19 cellular contexts compared by ENCODE assay signal in the genomic region with DNA sequence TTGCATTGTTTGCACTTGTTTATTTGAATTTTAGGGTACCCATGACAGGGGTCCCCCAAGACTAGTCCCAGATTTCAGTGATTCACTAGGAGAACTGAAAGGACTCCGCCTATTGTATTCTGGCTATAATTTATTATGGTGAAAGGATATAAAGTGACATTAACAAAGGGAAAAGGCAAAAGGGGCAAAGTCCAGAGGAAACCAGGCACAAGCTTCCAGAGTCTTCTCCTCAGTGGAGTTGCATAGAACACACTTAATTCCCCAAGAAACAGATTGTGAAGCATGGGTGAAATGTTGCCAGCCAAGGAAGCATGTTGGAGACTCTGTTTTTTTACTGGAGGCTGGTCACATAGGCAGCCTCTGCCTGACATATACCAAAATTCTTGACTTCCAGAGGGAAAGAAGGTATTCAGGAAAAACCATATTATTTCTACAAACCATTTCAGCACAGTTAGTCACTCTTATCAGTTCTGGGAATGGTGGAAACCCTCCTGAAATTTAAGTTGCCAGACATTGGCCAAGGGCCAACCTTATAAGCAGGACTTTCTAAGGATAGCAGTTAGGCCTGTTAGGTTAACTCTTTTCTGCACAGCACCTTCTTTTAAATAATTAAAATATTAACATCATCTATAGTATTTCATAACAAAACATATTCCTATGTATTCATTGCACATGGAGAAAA.
DNase-seq lines count a peak whose midpoint lies in the region; ATAC-seq and TF ChIP-seq lines count a peak whose summit lies in the region.
"Had no signal": no experiment of that assay in that cellular context is flagged by ENCODE, and none has a peak within 500 bp of the region (broad histone marks: within the 10 kb centered on the region; RNA-seq: fewer than 3 reads in every experiment).

No MANE protein-coding gene starts in this region.

- H4K20me1 ChIP-seq in GM23248 (ENCODE audit: insufficient read depth) (no peaks in the 10 kb centered on the region), fibroblast of lung (ENCODE audit: control insufficient read depth, extremely low read depth, insufficient read depth, low read length) (no peaks in the 10 kb centered on the region)

- H3K36me3 Mint-ChIP-seq in stimulated activated naive B cell treated with anti-CD40 and anti-IgM and Interleukin-4, amounts not matched to agents 10 μg/mL and 1 μg/mL and 100 μg/mL, for 72 hours, result peaks cover 28 to 31% of the 10 kb centered on the region in 2 donors

- WGBS in GM23248 (ENCODE audit: low coverage in 1 of 2, low lambda C conversion rate in 2 of 2, missing lambda C conversion rate in 2 of 2), 2 experiments, result 36 to 54% methylated on average over 1 of the region's 1 CpG
- WGBS in right lobe of liver (ENCODE audit: insufficient coverage, low coverage, low lambda C conversion rate, missing lambda C conversion rate), result 82% methylated on average over 1 of the region's 1 CpG

- in situ Hi-C loops in GM23248 (cut with MboI), result no loop called here

- H3K79me2 ChIP-seq in GM23248 (ENCODE audit: insufficient read depth) (no peaks in the 10 kb centered on the region), fibroblast of lung (ENCODE audit: control insufficient read depth, insufficient read depth, low read length) (no peaks in the 10 kb centered on the region)

- no peak overlapping the region for H3K27ac Mint-ChIP-seq in stimulated activated naive B cell treated with anti-CD40 and anti-IgM and Interleukin-4, amounts not matched to agents 10 μg/mL and 1 μg/mL and 100 μg/mL, for 72 hours

- ATAC-seq in right lobe of liver (peak; percentile 11 to 65 (median 25)), GM19351 (IDR thresholded peaks at IDR 0.05; ENCODE audit: unreplicated experiment) (no peak), esophagus mucosa (no peak)
- no peak for ATAC-seq in stimulated activated naive B cell treated with anti-CD40 and anti-IgM and Interleukin-4, amounts not matched to agents 10 μg/mL and 1 μg/mL and 100 μg/mL, for 72 hours (replicated peaks)

- H3K27ac ChIP-seq in GM23248 (no peak overlapping the region), fibroblast of lung (ENCODE audit: insufficient read depth, low read length) (no peak overlapping the region), right lobe of liver (no peak overlapping the region)
- H3K27ac ChIP-seq: C4-2B, Peyer's patch, SJCRH30 had no signal

- H3K27me3 ChIP-seq in GM23248 (replicated peaks; ENCODE audit: insufficient read depth), result no peaks in the 10 kb centered on the region
- H3K27me3 ChIP-seq in adipocyte (replicated peaks; ENCODE audit: control insufficient read depth, insufficient read depth, low read length), result no peaks in the 10 kb centered on the region
- H3K27me3 ChIP-seq in fibroblast of lung (ENCODE audit: control insufficient read depth, insufficient read depth, low read length), result no peaks in the 10 kb centered on the region
- H3K27me3 ChIP-seq in right lobe of liver, result no peaks in the 10 kb centered on the region
- H3K27me3 ChIP-seq: Peyer's patch, SJCRH30 had no signal

- TF ChIP-seq POLR2A in right lobe of liver (IDR thresholded peaks at IDR 0.05), result no peak

- H3K4me2 ChIP-seq in GM23248 (ENCODE audit: unreplicated experiment) (no peak overlapping the region), fibroblast of lung (ENCODE audit: extremely low read depth, insufficient read depth, low read length) (no peak overlapping the region)

- TF ChIP-seq CTCF in fibroblast of lung (conservative IDR thresholded peaks at IDR 0.05 in 1 of 2, IDR thresholded peaks at IDR 0.05 in 1 of 2; ENCODE audit: low read depth in 1 of 2, low read length in 2 of 2) (no peak), right lobe of liver (IDR thresholded peaks at IDR 0.05) (no peak)

- H2AFZ ChIP-seq in GM23248, result no peak overlapping the region
- H2AFZ ChIP-seq in fibroblast of lung (ENCODE audit: low read length), result no peak overlapping the region

- H3K9me3 ChIP-seq in GM23248 (ENCODE audit: low read depth), result no peaks in the 10 kb centered on the region
- no peaks in the 10 kb centered on the region for H3K9me3 ChIP-seq in adipocyte (ENCODE audit: control insufficient read depth, low read length)
- H3K9me3 ChIP-seq in fibroblast of lung (ENCODE audit: control insufficient read depth, insufficient read depth, low read depth, low read length), result no peaks in the 10 kb centered on the region
- H3K9me3 ChIP-seq in right lobe of liver, result no peaks in the 10 kb centered on the region
- H3K9me3 ChIP-seq: Peyer's patch, SJCRH30 had no signal

- H3K4me1 Mint-ChIP-seq in stimulated activated naive B cell treated with anti-CD40 and anti-IgM and Interleukin-4, amounts not matched to agents 10 μg/mL and 1 μg/mL and 100 μg/mL, for 72 hours, result peaks cover 10 to 17% of the 10 kb centered on the region in 2 donors

- DNase-seq in GM23248 (peak; percentile 17), adipocyte (ENCODE audit: low read depth) (peak; percentile 12), fibroblast of lung (ENCODE audit: low read depth in 2 of 2) (peak; percentile 35 to 71), right lobe of liver (no peak), NCI-H1048 (lab: John Stamatoyannopoulos, UW) (no peak)
- DNase-seq in stimulated activated naive B cell treated with anti-CD40 and anti-IgM and Interleukin-4, amounts not matched to agents 10 μg/mL and 1 μg/mL and 100 μg/mL, for 72 hours, result no peak
- DNase-seq: CD8-positive, alpha-beta memory T cell; GF-D8; H7; KG1; NCI-H1105 treated with DMSO at 0.1 percent for 48 hours; NCI-H2029 treated with DMSO at 0.1 percent for 48 hours; NCI-H524 treated with DMSO at 0.1 percent for 48 hours; NCI-H82; Peyer's patch; SJCRH30 had no signal

- no peaks in the 10 kb centered on the region for H3K27me3 Mint-ChIP-seq in stimulated activated naive B cell treated with anti-CD40 and anti-IgM and Interleukin-4, amounts not matched to agents 10 μg/mL and 1 μg/mL and 100 μg/mL, for 72 hours
- H3K27me3 Mint-ChIP-seq: CD8-positive, alpha-beta memory T cell had no signal

- peaks cover 9% of the 10 kb centered on the region for H3F3A ChIP-seq in GM23248 (ENCODE audit: insufficient read depth)

- H3K9ac ChIP-seq in GM23248, result no peak overlapping the region
- H3K9ac ChIP-seq in adipocyte (ENCODE audit: low read length), result no peak overlapping the region
- H3K9ac ChIP-seq in fibroblast of lung (ENCODE audit: insufficient read depth, low read length), result no peak overlapping the region

- no peak overlapping the region for H3K4me3 ChIP-seq in GM23248
- H3K4me3 ChIP-seq in adipocyte (ENCODE audit: low read length), result no peak overlapping the region
- H3K4me3 ChIP-seq in fibroblast of lung (replicated peaks in 1 of 4; ENCODE audit: control extremely low read depth in 1 of 4, insufficient read depth in 1 of 4, low read depth in 3 of 4, low read length in 4 of 4), result no peak overlapping the region
- H3K4me3 ChIP-seq in right lobe of liver, result no peak overlapping the region
- H3K4me3 ChIP-seq: Peyer's patch, SJCRH30 had no signal

- H3K9me2 ChIP-seq in GM23248 (ENCODE audit: insufficient read depth), result no peaks in the 10 kb centered on the region

- no peak overlapping the region for H3K4me3 Mint-ChIP-seq in stimulated activated naive B cell treated with anti-CD40 and anti-IgM and Interleukin-4, amounts not matched to agents 10 μg/mL and 1 μg/mL and 100 μg/mL, for 72 hours
- H3K4me3 Mint-ChIP-seq: CD8-positive, alpha-beta memory T cell had no signal

- H3K4me1 ChIP-seq in GM23248 (ENCODE audit: insufficient read depth) (peaks cover 9% of the 10 kb centered on the region), adipocyte (ENCODE audit: control insufficient read depth, insufficient read depth, low read length) (no peaks in the 10 kb centered on the region), fibroblast of lung (ENCODE audit: control insufficient read depth, extremely low read depth, insufficient read depth, low read length) (peaks cover 2% of the 10 kb centered on the region), right lobe of liver (no peaks in the 10 kb centered on the region)
- H3K4me1 ChIP-seq: Peyer's patch, SJCRH30 had no signal

- H3K36me3 ChIP-seq in GM23248 (ENCODE audit: low read depth) (no peaks in the 10 kb centered on the region), adipocyte (ENCODE audit: control insufficient read depth, insufficient read depth, low read length, severe bottlenecking) (no peaks in the 10 kb centered on the region), fibroblast of lung (ENCODE audit: control insufficient read depth, insufficient read depth, low read length) (no peaks in the 10 kb centered on the region), right lobe of liver (peaks cover 0 to 6% (median 3%) of the 10 kb centered on the region in 4 donors)
- H3K36me3 ChIP-seq: SJCRH30 had no signal

- intact Hi-C loops in right lobe of liver (cut with DNase I), result no loop called here

- H3K9me3 Mint-ChIP-seq in stimulated activated naive B cell treated with anti-CD40 and anti-IgM and Interleukin-4, amounts not matched to agents 10 μg/mL and 1 μg/mL and 100 μg/mL, for 72 hours, result peaks cover 0 to 1% of the 10 kb centered on the region in 2 donors

Comparison
In these comparisons a context has a peak if more than half of its experiments do, and no peak if none do; other contexts are left out.
1. DNase-seq: peak in GM23248 (single experiment), adipocyte (single experiment) and fibroblast of lung (2 of 2); none in right lobe of liver (0 of 3), NCI-H1048 (single experiment) and stimulated activated naive B cell treated with anti-CD40 and anti-IgM and Interleukin-4, amounts not matched to agents 10 μg/mL and 1 μg/mL and 100 μg/mL, for 72 hours (single experiment).
2. ATAC-seq: peak in right lobe of liver (4 of 4); none in GM19351 (single experiment), esophagus mucosa (single experiment) and stimulated activated naive B cell treated with anti-CD40 and anti-IgM and Interleukin-4, amounts not matched to agents 10 μg/mL and 1 μg/mL and 100 μg/mL, for 72 hours (0 of 2).